ENCODE assay signal across 22 cellular contexts in the genomic region with DNA sequence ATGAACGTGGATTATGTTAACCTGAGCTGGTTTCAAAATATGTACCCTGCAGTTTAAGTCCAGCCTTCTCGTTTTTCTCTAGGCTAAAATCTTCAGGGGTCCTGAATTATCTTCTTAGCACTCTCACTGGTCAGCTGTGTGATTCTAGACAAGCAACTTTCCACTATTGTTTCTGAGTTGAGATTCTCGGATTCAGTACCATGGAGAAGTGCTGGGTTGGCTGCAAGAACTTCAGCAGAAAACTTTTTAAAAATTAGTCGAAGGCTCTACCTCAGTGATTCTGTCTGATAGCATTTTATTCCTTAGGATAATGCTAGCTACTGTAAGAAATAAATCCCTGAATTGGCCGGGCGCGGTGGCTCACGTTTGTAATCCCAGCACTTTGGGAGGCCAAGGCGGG.
"Had no signal": no experiment of that assay in that cellular context is flagged by ENCODE, and none has a peak within 500 bp of the region (broad histone marks: within the 10 kb centered on the region; RNA-seq: fewer than 3 reads in every experiment).

No MANE protein-coding gene starts in this region.

- ATAC-seq: left colon; naive thymus-derived CD4-positive, alpha-beta T cell; natural killer cell treated with Interleukin-12 subunit alpha and Interleukin-12 subunit beta and Interleukin-15 and Interleukin-18, amount 100 ng/mL, for 72 hours; right lobe of liver; stimulated activated memory B cell treated with anti-CD40 and anti-IgM and Interleukin-4, amounts not matched to agents 10 μg/mL and 1 μg/mL and 100 μg/mL, for 72 hours; stimulated activated naive CD8-positive, alpha-beta T cell treated with anti-CD3 and anti-CD28 coated beads, Interleukin-15, amount 100 ng/mL, for 72 hours had no signal

- H3K27ac ChIP-seq: left ventricle myocardium inferior, ovary, right atrium auricular region, right lobe of liver, tibial nerve, uterus had no signal

- DNase-seq: hypothalamus; immature natural killer cell; kidney; left colon; left ventricle myocardium inferior; naive thymus-derived CD4-positive, alpha-beta T cell; ovary; right lobe of liver; stimulated activated CD4-positive, alpha-beta T cell treated with anti-CD3 and anti-CD28 coated beads, Interleukin-1b, Interleukin-23, amount 100 ng/mL, for 48 hours; stimulated activated CD4-positive, alpha-beta T cell treated with anti-CD3 and anti-CD28 coated beads, Interleukin-2, amount 100 ng/mL, for 48 hours; stimulated activated CD4-positive, alpha-beta T cell treated with anti-CD3 and anti-CD28 coated beads, Interleukin-4, amount 100 ng/mL, for 4 hours; stimulated activated CD8-positive, alpha-beta memory T cell treated with anti-CD3 and anti-CD28 coated beads, Interleukin-4, amount 100 ng/mL, for 48 hours; stimulated activated naive CD4-positive, alpha-beta T cell treated with Interleukin-2 at 50 U/mL for 16 hours; stimulated activated naive CD8-positive, alpha-beta T cell treated with anti-CD3 and anti-CD28 coated beads, Interleukin-15, amount 100 ng/mL, for 72 hours; substantia nigra; uterus had no signal

- H3K9me3 ChIP-seq: ovary, right atrium auricular region, right lobe of liver, tibial nerve, uterus had no signal

- H3K4me3 ChIP-seq: left ventricle myocardium inferior, lung, ovary, right atrium auricular region, right lobe of liver, smooth muscle cell, tibial nerve, uterus had no signal

- H3K36me3 ChIP-seq: left ventricle myocardium inferior, ovary, right atrium auricular region, right lobe of liver, tibial nerve, uterus had no signal

- H3K4me1 ChIP-seq: left ventricle myocardium inferior, right atrium auricular region, right lobe of liver, tibial nerve, uterus had no signal

- H3K4me2 ChIP-seq: smooth muscle cell had no signal

- H3K27me3 ChIP-seq: ovary, right atrium auricular region, right lobe of liver, tibial nerve, uterus had no signal
